In genomic region chr6:123309130-123309529, GRCh38 we compare ENCODE assay signal across 28 cellular contexts.
"Had no signal": no experiment of that assay in that cellular context is flagged by ENCODE, and none has a peak within 500 bp of the region (broad histone marks: within the 10 kb centered on the region; RNA-seq: fewer than 3 reads in every experiment).

No MANE protein-coding gene starts in this region.

- ATAC-seq: activated naive CD4-positive, alpha-beta T cell treated with anti-CD3 and anti-CD28 coated beads, Interleukin-2, amount 50 U/mL, for 72 hours; activated T-cell treated with anti-CD3 and anti-CD28 coated beads, Interleukin-2, amount 50 U/mL, for 72 hours; effector memory CD8-positive, alpha-beta T cell; foreskin keratinocyte had no signal

- H3K9me3 ChIP-seq: ascending aorta, breast epithelium, gastrocnemius medialis had no signal

- H3K27ac ChIP-seq: ascending aorta, breast epithelium, cardiac muscle cell, esophagus muscularis mucosa, foreskin keratinocyte had no signal

- H3K4me1 ChIP-seq: ascending aorta, breast epithelium, esophagus muscularis mucosa, foreskin keratinocyte had no signal

- H3K4me3 ChIP-seq: ascending aorta, breast epithelium, cardiac muscle cell, esophagus muscularis mucosa, gastrocnemius medialis had no signal

- H3K36me3 ChIP-seq: ascending aorta, breast epithelium, esophagus muscularis mucosa, gastrocnemius medialis had no signal

- H3K27me3 ChIP-seq: ascending aorta, breast epithelium, cardiac muscle cell, esophagus muscularis mucosa, foreskin keratinocyte, gastrocnemius medialis had no signal

- DNase-seq: activated CD4-positive, alpha-beta memory T cell treated with anti-CD3 and anti-CD28 coated beads, Interleukin-2, amount 10 ng/mL, durations not matched to agents 7 days and 5 days; activated CD4-positive, alpha-beta T cell treated with anti-CD3 and anti-CD28 coated beads for 4 hours; activated CD4-positive, alpha-beta T cell treated with anti-CD3 and anti-CD28 coated beads, Interleukin-2, amount 10 ng/mL, durations not matched to agents 7 days and 5 days; activated CD4-positive, alpha-beta T cell treated with anti-CD3 and anti-CD28 coated beads, Interleukin-2, amount 50 U/mL, for 4 hours; activated CD4-positive, CD25-positive, alpha-beta regulatory T cell; activated CD4-positive, CD25-positive, alpha-beta regulatory T cell treated with anti-CD3 and anti-CD28 coated beads, Interleukin-2, amount 50 U/mL, for 72 hours; activated CD8-positive, alpha-beta memory T cell treated with anti-CD3 and anti-CD28 coated beads, Interleukin-2, amount 50 U/mL, for 48 hours; activated gamma-delta T cell; activated naive CD4-positive, alpha-beta T cell; activated naive CD4-positive, alpha-beta T cell treated with anti-CD3 and anti-CD28 coated beads, Interleukin-2, amount 10 ng/mL, durations not matched to agents 7 days and 5 days; activated naive CD8-positive, alpha-beta T cell treated with anti-CD3 and anti-CD28 coated beads, Interleukin-2, amount 10 ng/mL, durations not matched to agents 7 days and 5 days; activated T-cell treated with anti-CD3 and anti-CD28 coated beads for 4 hours; activated T-cell treated with anti-CD3 and anti-CD28 coated beads, Interleukin-2, amount 50 U/mL, for 24 hours; activated T-cell treated with anti-CD3 and anti-CD28 coated beads, Interleukin-2, amount 50 U/mL, for 72 hours; cortex of kidney; dermis blood vessel endothelial cell; effector CD4-positive, alpha-beta T cell; effector memory CD8-positive, alpha-beta T cell; erythroblast; foreskin keratinocyte; gastrocnemius medialis; glutamatergic neuron; T-helper 2 cell had no signal
